24 cellular contexts compared by ENCODE assay signal in the genomic region with DNA sequence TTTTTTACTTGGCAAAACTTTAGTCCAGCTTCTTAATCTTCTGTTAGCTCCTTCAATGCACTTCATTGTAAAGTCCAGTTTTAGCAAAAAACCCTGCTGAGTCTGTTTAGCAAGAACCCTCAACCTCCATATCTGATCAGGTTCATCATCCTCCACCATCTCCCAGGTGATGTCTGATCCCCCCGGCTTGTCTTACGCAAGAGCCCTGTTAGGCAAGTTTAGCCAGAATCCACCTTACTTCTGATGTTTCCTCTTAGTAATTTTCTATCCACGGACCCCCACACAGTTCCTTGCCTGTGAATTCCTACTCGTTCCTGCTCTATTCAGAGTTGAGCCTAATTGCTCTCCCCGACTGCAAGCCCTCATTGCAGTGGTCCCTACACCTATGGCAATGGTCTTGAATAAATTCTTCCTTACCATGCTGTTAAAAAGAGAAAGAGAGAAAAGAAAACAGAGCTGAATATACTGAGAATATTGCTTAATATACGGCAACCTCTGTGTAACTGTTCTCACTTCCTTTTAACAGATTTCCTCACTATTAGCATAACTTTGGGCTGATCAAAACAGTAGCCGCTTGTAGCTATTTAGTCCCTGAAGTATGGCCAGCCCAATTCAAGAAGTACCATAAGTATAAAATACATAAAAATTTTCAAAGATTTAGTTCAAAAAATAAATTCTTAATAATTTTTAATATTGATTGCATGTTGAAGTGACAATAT.
DNase-seq lines count a peak whose midpoint lies in the region; ATAC-seq and TF ChIP-seq lines count a peak whose summit lies in the region.
"Had no signal": no experiment of that assay in that cellular context is flagged by ENCODE, and none has a peak within 500 bp of the region (broad histone marks: within the 10 kb centered on the region; RNA-seq: fewer than 3 reads in every experiment).

No MANE protein-coding gene starts in this region.

- no peak overlapping the region for H3K9ac ChIP-seq in IMR-90 (ENCODE audit: low read depth, low read length)
- H3K9ac ChIP-seq in OCI-LY3 (ENCODE audit: low read length): peak overlapping the region; percentile 37; the same call in 1 of the 2 replicates
- H3K9ac ChIP-seq: SK-N-SH had no signal

- no peak overlapping the region for H3K4ac ChIP-seq in IMR-90 (ENCODE audit: low read depth, low read length)

- H2BK20ac ChIP-seq in IMR-90 (ENCODE audit: low read depth, low read length): no peak overlapping the region

- no peak for TF ChIP-seq CTCF in IMR-90 (conservative IDR thresholded peaks at IDR 0.05; ENCODE audit: low read depth, low read length)
- TF ChIP-seq CTCF in OCI-LY3 (IDR thresholded peaks at IDR 0.05; ENCODE audit: low read depth, low read length): no peak
- TF ChIP-seq CTCF in epithelial cell of esophagus (IDR thresholded peaks at IDR 0.05; ENCODE audit: insufficient read depth, low read depth, low read length, missing control alignments): no peak
- no peak for TF ChIP-seq CTCF in type B pancreatic cell (conservative IDR thresholded peaks at IDR 0.05)

- DNase-seq in IMR-90 (no peak), epithelial cell of esophagus (ENCODE audit: low read depth) (peak; percentile 36), type B pancreatic cell (ENCODE audit: extremely low spot score, unreplicated experiment) (no peak), kidney tubule cell (ENCODE audit: low spot score) (no peak), SW480 (ENCODE audit: low spot score) (no peak), Right ventricle myocardium superior (no peak)
- DNase-seq: activated B cell treated with CpG ODN at 0.5 μM for 24 hours; activated CD4-positive, alpha-beta memory T cell treated with anti-CD3 and anti-CD28 coated beads for 36 hours; adrenal gland; C1 segment of cervical spinal cord; glutamatergic neuron; kidney glomerular epithelial cell; MG63; NCI-H2029; NCI-H2227 treated with DMSO at 0.1 percent for 48 hours; nucleus accumbens; SK-N-SH; stimulated activated CD4-positive, alpha-beta T cell treated with anti-CD3 and anti-CD28 coated beads, Interleukin-12 subunit alpha, Interleukin-12 subunit beta, amount 100 ng/mL, for 4 hours; stomach; T1000; transverse colon had no signal

- H4K5ac ChIP-seq in IMR-90 (ENCODE audit: low read depth, low read length): no peak overlapping the region

- ATAC-seq in IMR-90 (ENCODE audit: low read depth): no peak
- ATAC-seq in Right ventricle myocardium superior (ENCODE audit: poor library complexity): no peak

- H4K20me1 ChIP-seq in IMR-90 (ENCODE audit: insufficient read depth, low read length) (no peaks in the 10 kb centered on the region), OCI-LY3 (ENCODE audit: insufficient read depth, low read length) (no peaks in the 10 kb centered on the region)

- no peaks in the 10 kb centered on the region for H3K79me2 ChIP-seq in OCI-LY3 (ENCODE audit: low read length)

- WGBS in IMR-90 (ENCODE audit: extremely low coverage in 2 of 2, insufficient read length in 1 of 2), 2 experiments: 90% methylated on average over 2 of the region's 7 CpGs; no CpG with 5 or more reads in 1 of the 2 experiments

- no peak for TF ChIP-seq POLR2A in IMR-90 (IDR thresholded peaks at IDR 0.05; ENCODE audit: low read depth, low read length)

- in situ Hi-C loops in IMR-90 (cut with MboI; ENCODE audit: low sequenced_read_pairs): no loop called here

- intact Hi-C loops in IMR-90 (cut with micrococcal nuclease): no loop called here
- intact Hi-C loops in Right ventricle myocardium superior (cut with DNase I): no loop called here

- no peaks in the 10 kb centered on the region; the same call in 1 of the 2 replicates for H3K9me3 ChIP-seq in IMR-90 (ENCODE audit: control insufficient read depth, insufficient read depth, low read length)
- no peaks in the 10 kb centered on the region for H3K9me3 ChIP-seq in OCI-LY3 (ENCODE audit: insufficient read depth, low read length)
- H3K9me3 ChIP-seq: adrenal gland, MG63, SK-N-SH, stomach, transverse colon had no signal

- no peak overlapping the region for H3K4me3 Mint-ChIP-seq in type B pancreatic cell
- H3K4me3 Mint-ChIP-seq: activated B cell treated with CpG ODN at 0.5 μM for 24 hours; activated CD4-positive, alpha-beta memory T cell treated with anti-CD3 and anti-CD28 coated beads for 36 hours; IgD-negative memory B cell; memory B cell had no signal

- H3K9me3 Mint-ChIP-seq in type B pancreatic cell: peaks cover 7% of the 10 kb centered on the region
- H3K9me3 Mint-ChIP-seq: memory B cell had no signal

- no peak overlapping the region for H2AK5ac ChIP-seq in IMR-90 (ENCODE audit: low read depth, low read length)

- H4K8ac ChIP-seq in IMR-90 (ENCODE audit: low read depth in 2 of 2, low read length in 2 of 2): no peak overlapping the region

- H3K4me2 ChIP-seq in IMR-90 (ENCODE audit: low read depth, low read length) (no peak overlapping the region), OCI-LY3 (ENCODE audit: low read length) (peak overlapping the region; percentile 80)
- H3K4me2 ChIP-seq: SK-N-SH had no signal

- BruUV-seq in IMR-90 (replicated peaks; lab: Mats Ljungman, UMichigan): no TSS peak

- H3K4me3 ChIP-seq in IMR-90 (ENCODE audit: insufficient read depth, low read depth, low read length) (no peak overlapping the region), OCI-LY3 (ENCODE audit: low read length) (peak overlapping the region; percentile 69), epithelial cell of esophagus (ENCODE audit: low read length) (no peak overlapping the region)
- H3K4me3 ChIP-seq: adrenal gland, MG63, stomach, transverse colon had no signal

- no peak overlapping the region for H2AK9ac ChIP-seq in IMR-90 (replicated peaks; ENCODE audit: low read depth, low read length, poor library complexity)

- H2BK15ac ChIP-seq in IMR-90 (ENCODE audit: low read depth, low read length): no peak overlapping the region

- peak overlapping the region; percentile 19 for H3K27ac Mint-ChIP-seq in type B pancreatic cell
- H3K27ac Mint-ChIP-seq: activated B cell treated with CpG ODN at 0.5 μM for 24 hours; activated CD4-positive, alpha-beta memory T cell treated with anti-CD3 and anti-CD28 coated beads for 36 hours; IgD-negative memory B cell; memory B cell had no signal

- H3K4me1 Mint-ChIP-seq in type B pancreatic cell (ENCODE audit: unreplicated experiment): peaks cover 5% of the 10 kb centered on the region
- H3K4me1 Mint-ChIP-seq: memory B cell had no signal

- no peak overlapping the region for H4K91ac ChIP-seq in IMR-90 (ENCODE audit: insufficient read depth, low read depth, low read length)

- no peak overlapping the region for H3K14ac ChIP-seq in IMR-90 (replicated peaks; ENCODE audit: low read depth, low read length)

- H2BK5ac ChIP-seq in IMR-90 (ENCODE audit: low read depth, low read length, poor library complexity, severe bottlenecking): no peak overlapping the region

- H3K23ac ChIP-seq in IMR-90 (ENCODE audit: low read depth, low read length): no peak overlapping the region

- H3K36me3 Mint-ChIP-seq in type B pancreatic cell: no peaks in the 10 kb centered on the region
- H3K36me3 Mint-ChIP-seq: activated CD4-positive, alpha-beta memory T cell treated with anti-CD3 and anti-CD28 coated beads for 36 hours; IgD-negative memory B cell; memory B cell had no signal

- H3K18ac ChIP-seq in IMR-90 (ENCODE audit: low read depth, low read length): no peak overlapping the region

- no peak for TF ChIP-seq RAD21 in IMR-90 (IDR thresholded peaks at IDR 0.05; ENCODE audit: low read length)

- CTCF ChIA-PET in IMR-90 (lab: Yijun Ruan, JAX): no interaction called here

- dilution Hi-C loops in IMR-90 (cut with HindIII; ENCODE audit: low sequenced_read_pairs, unreplicated experiment): no loop called here

- H3K79me1 ChIP-seq in IMR-90 (ENCODE audit: low read depth in 1 of 2, low read length in 2 of 2): no peaks in the 10 kb centered on the region

- H3K27me3 Mint-ChIP-seq in type B pancreatic cell: no peaks in the 10 kb centered on the region
- H3K27me3 Mint-ChIP-seq: activated B cell treated with CpG ODN at 0.5 μM for 24 hours; activated CD4-positive, alpha-beta memory T cell treated with anti-CD3 and anti-CD28 coated beads for 36 hours; IgD-negative memory B cell; memory B cell had no signal

- H3K36me3 ChIP-seq in IMR-90 (ENCODE audit: control insufficient read depth, insufficient read depth, low read length) (no peaks in the 10 kb centered on the region), OCI-LY3 (replicated peaks; ENCODE audit: low read depth, low read length) (no peaks in the 10 kb centered on the region)
- H3K36me3 ChIP-seq: adrenal gland, MG63, stomach, transverse colon had no signal

- POLR2A ChIA-PET in IMR-90 (lab: Charles Lee; ENCODE audit: unreplicated experiment): no interaction called here

- H2AFZ ChIP-seq in IMR-90 (replicated peaks; ENCODE audit: low read length, poor library complexity) (no peak overlapping the region), OCI-LY3 (ENCODE audit: low read depth, low read length) (peak overlapping the region; percentile 94)

- no peaks in the 10 kb centered on the region for H3K27me3 ChIP-seq in IMR-90 (ENCODE audit: control insufficient read depth, insufficient read depth, low read length)
- H3K27me3 ChIP-seq in OCI-LY3 (ENCODE audit: low read depth, low read length): no peaks in the 10 kb centered on the region
- H3K27me3 ChIP-seq: adrenal gland, MG63, stomach, transverse colon had no signal

- H3K27ac ChIP-seq in IMR-90 (ENCODE audit: insufficient read depth, low read length) (no peak overlapping the region), OCI-LY3 (ENCODE audit: low read length) (peak overlapping the region; percentile 32; the same call in 1 of the 2 replicates)
- H3K27ac ChIP-seq: adrenal gland, transverse colon had no signal

- H2BK120ac ChIP-seq in IMR-90 (ENCODE audit: low read depth, low read length): no peak overlapping the region

- H3K4me1 ChIP-seq in IMR-90 (ENCODE audit: control insufficient read depth, insufficient read depth, low read length): no peaks in the 10 kb centered on the region; the same call in 1 of the 2 replicates
- peaks cover 10% of the 10 kb centered on the region for H3K4me1 ChIP-seq in OCI-LY3 (ENCODE audit: low read length)
- H3K4me1 ChIP-seq: adrenal gland, stomach, transverse colon had no signal

- no peaks in the 10 kb centered on the region for H3K9me1 ChIP-seq in IMR-90 (ENCODE audit: insufficient read depth, low read length)

- no peak overlapping the region for H3K56ac ChIP-seq in IMR-90 (ENCODE audit: extremely low read depth, insufficient read depth, low read length)

TF ChIP-seq in IMR-90, 13 proteins besides CTCF, POLR2A, EP300 and RAD21:
- TF ChIP-seq SMC3 (IDR thresholded peaks at IDR 0.05; ENCODE audit: low read depth, low read length) (no peak), RFX5 (IDR thresholded peaks at IDR 0.05; ENCODE audit: low read depth, low read length) (no peak), CEBPB (IDR thresholded peaks at IDR 0.05; ENCODE audit: low read depth, low read length) (0 out of 2 replicates have a peak, but pooled peaks have one; percentile 35), CHD1 (IDR thresholded peaks at IDR 0.05; ENCODE audit: low read depth, low read length) (no peak)
